In genomic region chr9:34825780-34826179, GRCh38 we compare ENCODE assay signal across 9 cellular contexts.
"Had no signal": no experiment of that assay in that cellular context is flagged by ENCODE, and none has a peak within 500 bp of the region (broad histone marks: within the 10 kb centered on the region; RNA-seq: fewer than 3 reads in every experiment).

No MANE protein-coding gene starts in this region.

- H3K36me3 ChIP-seq: HAP-1 had no signal

- H3K36me3 Mint-ChIP-seq: IgD-negative memory B cell had no signal

- ATAC-seq: HCT116 had no signal

- DNase-seq: GM23248, GOT3, H7, HFFc6, KBM-7 had no signal

- H3K9me3 Mint-ChIP-seq: HFFc6 had no signal

- H3K27ac ChIP-seq: GM23248 had no signal

- H3K4me1 ChIP-seq: HAP-1 had no signal

- FAIRE-seq: HTR-8/SVneo had no signal

- H3K4me3 Mint-ChIP-seq: HFFc6, IgD-negative memory B cell had no signal

- H3K9me3 ChIP-seq: HAP-1 had no signal

- H3K9ac ChIP-seq: GM23248 had no signal

- H3K27ac Mint-ChIP-seq: HFFc6, IgD-negative memory B cell had no signal

- H2AFZ ChIP-seq: GM23248 had no signal

- H3K4me3 ChIP-seq: GM23248, HAP-1 had no signal
